ENCODE assay signal across 10 cellular contexts in genomic region chr5:160926428-160926827, GRCh38.
DNase-seq lines count a peak whose midpoint lies in the region; ATAC-seq and TF ChIP-seq lines count a peak whose summit lies in the region.
"Had no signal": no experiment of that assay in that cellular context is flagged by ENCODE, and none has a peak within 500 bp of the region (broad histone marks: within the 10 kb centered on the region; RNA-seq: fewer than 3 reads in every experiment).

No MANE protein-coding gene starts in this region.

- H3K4me3 ChIP-seq in spleen: no peak overlapping the region
- H3K4me3 ChIP-seq: cardiac muscle cell, suprapubic skin had no signal

- no peak for TF ChIP-seq POLR2A in spleen (IDR thresholded peaks at IDR 0.05)

- no peak overlapping the region for H3K27ac ChIP-seq in spleen
- H3K27ac ChIP-seq: cardiac muscle cell, suprapubic skin had no signal

- H3K4me1 ChIP-seq in spleen: no peaks in the 10 kb centered on the region

- intact Hi-C loops in spleen (cut with DNase I; ENCODE audit: low total_unique reads): no loop called here

- H3K27me3 ChIP-seq in spleen (replicated peaks in 1 of 7): no peaks in the 10 kb centered on the region
- H3K27me3 ChIP-seq: cardiac muscle cell, suprapubic skin had no signal

- 10 to 31% (median 23%) methylated on average over 6 of the region's 6 CpGs for WGBS in spleen, 5 donors

- ATAC-seq in HG02571 (IDR thresholded peaks at IDR 0.05; ENCODE audit: unreplicated experiment): no peak

- DNase-seq in KBM-7 (peak; percentile 13), NCI-H2171 treated with DMSO at 0.1 percent for 48 hours (lab: John Stamatoyannopoulos, UW) (peak; percentile 69), cerebellar cortex (ENCODE audit: low spot score) (peak; percentile 68), putamen (ENCODE audit: low spot score) (peak; percentile 37), spleen (no peak), cortex of kidney (lab: John Stamatoyannopoulos, UW) (no peak), foreskin melanocyte (no peak)

- H3K36me3 ChIP-seq in spleen: no peaks in the 10 kb centered on the region
- H3K36me3 ChIP-seq: cardiac muscle cell, suprapubic skin had no signal

- in situ Hi-C loops in KBM-7 (cut with MboI; ENCODE audit: low pct_unique_long_range_greater_than_20kb, low sequenced_read_pairs): no loop called here

- no peaks in the 10 kb centered on the region for H3K9me3 ChIP-seq in spleen
- H3K9me3 ChIP-seq: suprapubic skin had no signal

- no peak for TF ChIP-seq CTCF in spleen (IDR thresholded peaks at IDR 0.05 in 8 of 11, conservative IDR thresholded peaks at IDR 0.05 in 3 of 11)

Comparison
In these comparisons a context has a peak if more than half of its experiments do, and no peak if none do; other contexts are left out.
1. DNase-seq: peak in KBM-7 (single experiment), NCI-H2171 treated with DMSO at 0.1 percent for 48 hours (single experiment), cerebellar cortex (single experiment) and putamen (single experiment); none in spleen (single experiment), cortex of kidney (single experiment) and foreskin melanocyte (single experiment).